In the genomic region with DNA sequence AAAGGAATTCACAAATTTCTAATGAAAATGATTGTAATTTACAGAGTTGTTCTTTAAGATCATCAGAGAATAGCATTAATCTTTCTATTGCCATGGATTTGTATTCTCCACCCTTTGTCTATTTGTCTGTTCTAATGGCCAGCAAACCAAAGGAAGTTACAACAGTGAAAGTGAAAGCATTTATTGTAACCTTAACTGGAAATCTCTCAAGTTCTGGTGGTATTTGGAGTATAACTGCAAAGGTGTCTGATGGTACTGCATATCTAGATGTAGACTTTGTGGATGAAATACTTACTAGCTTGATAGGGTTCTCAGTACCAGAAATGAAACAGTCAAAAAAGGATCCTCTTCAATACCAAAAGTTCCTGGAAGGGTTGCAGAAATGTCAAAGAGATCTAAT, we compare ENCODE assay signal across 9 cellular contexts. TPM values are rescaled to one million over a fixed set of nuclear protein-coding genes. Genes with fewer than 3 reads are reported as not detected.
A peak's percentile ranks its signal among the peaks of the same experiment; 100 is the strongest.
DNase-seq lines count a peak whose midpoint lies in the region; ATAC-seq and TF ChIP-seq lines count a peak whose summit lies in the region.
"Had no signal": no experiment of that assay in that cellular context is flagged by ENCODE, and none has a peak within 500 bp of the region (broad histone marks: within the 10 kb centered on the region; RNA-seq: fewer than 3 reads in every experiment).

No MANE protein-coding gene starts in this region.

- ATAC-seq in GM18867 (IDR thresholded peaks at IDR 0.05; ENCODE audit: unreplicated experiment) (peak; percentile 94), mucosa of descending colon (peak; percentile 47)
- ATAC-seq: activated naive CD8-positive, alpha-beta T cell treated with anti-CD3 and anti-CD28 coated beads, Interleukin-2, amount 50 U/mL, for 24 hours had no signal

- H3K36me3 Mint-ChIP-seq in type B pancreatic cell = peaks cover 18% of the 10 kb centered on the region

- no peak overlapping the region for H3K4me3 Mint-ChIP-seq in type B pancreatic cell
- H3K4me3 Mint-ChIP-seq: activated naive CD8-positive, alpha-beta T cell treated with anti-CD3 and anti-CD28 coated beads, Interleukin-2, amount 50 U/mL, for 24 hours had no signal

- intact Hi-C loops in mucosa of descending colon (cut with DNase I, micrococcal nuclease) = no loop called here

- DNase-seq in H4 (ENCODE audit: low spot score) (peak; percentile 11), NAMALWA (ENCODE audit: low spot score) (peak; percentile 21), mucosa of descending colon (no peak), T1000 (lab: John Stamatoyannopoulos, UW) (no peak), amniotic stem cell (lab: John Stamatoyannopoulos, UW) (no peak), NCI-H748 (lab: John Stamatoyannopoulos, UW; ENCODE audit: unreplicated experiment) (no peak), type B pancreatic cell (ENCODE audit: extremely low spot score, unreplicated experiment) (no peak)
- DNase-seq: activated naive CD8-positive, alpha-beta T cell treated with anti-CD3 and anti-CD28 coated beads, Interleukin-2, amount 50 U/mL, for 24 hours had no signal

- no peaks in the 10 kb centered on the region for H3K4me1 ChIP-seq in mucosa of descending colon (ENCODE audit: low read depth)

- peaks cover 4% of the 10 kb centered on the region for H3K4me1 Mint-ChIP-seq in type B pancreatic cell (ENCODE audit: unreplicated experiment)

- no peak overlapping the region for H3K27ac Mint-ChIP-seq in type B pancreatic cell
- H3K27ac Mint-ChIP-seq: activated naive CD8-positive, alpha-beta T cell treated with anti-CD3 and anti-CD28 coated beads, Interleukin-2, amount 50 U/mL, for 24 hours had no signal

- no peaks in the 10 kb centered on the region for H3K9me3 Mint-ChIP-seq in type B pancreatic cell
- H3K9me3 Mint-ChIP-seq: activated naive CD8-positive, alpha-beta T cell treated with anti-CD3 and anti-CD28 coated beads, Interleukin-2, amount 50 U/mL, for 24 hours had no signal

- H3K27me3 Mint-ChIP-seq in type B pancreatic cell = no peaks in the 10 kb centered on the region
- H3K27me3 Mint-ChIP-seq: activated naive CD8-positive, alpha-beta T cell treated with anti-CD3 and anti-CD28 coated beads, Interleukin-2, amount 50 U/mL, for 24 hours had no signal

- no peaks in the 10 kb centered on the region for H3K9me3 ChIP-seq in mucosa of descending colon

- TF ChIP-seq CTCF in mucosa of descending colon (IDR thresholded peaks at IDR 0.05) (no peak), type B pancreatic cell (conservative IDR thresholded peaks at IDR 0.05) (no peak)

- no peak overlapping the region for H3K4me3 ChIP-seq in mucosa of descending colon

- H3K36me3 ChIP-seq in mucosa of descending colon (ENCODE audit: low read depth) = no peaks in the 10 kb centered on the region

RNA-seq across cellular contexts. Expression of gene RMI1, which starts 21.7 kb away (rescaled TPM):
- total RNA-seq in H4 (2014; rRNA removed; shearing (Covaris generic)) = 9.1 and 11.5 TPM in 2 replicates
- 10 to 100 TPM in 2 of 3 donors, 1 to 10 TPM in 1; 7.0 to 15.6 (median 11.6) TPM for total RNA-seq in mucosa of descending colon
- 13.0 and 20.3 TPM in 2 replicates for total RNA-seq in type B pancreatic cell (ENCODE audit: low replicate concordance)

RNA-seq across cellular contexts. Expression of gene HNRNPK, which starts 22.3 kb away (rescaled TPM):
- 661 and 803 TPM in 2 replicates for total RNA-seq in H4 (2014; rRNA removed; shearing (Covaris generic))
- total RNA-seq in mucosa of descending colon (100 to 1,000 TPM; 386 to 461 (median 421) TPM), type B pancreatic cell (ENCODE audit: low replicate concordance) (524 and 673 TPM in 2 replicates)

Comparison
In these comparisons a context has a peak if more than half of its experiments do, and no peak if none do; other contexts are left out.
1. DNase-seq: peak in H4 (single experiment) and NAMALWA (single experiment); none in mucosa of descending colon (0 of 3), T1000 (single experiment), amniotic stem cell (single experiment), NCI-H748 (single experiment) and type B pancreatic cell (single experiment).